In the genomic region with DNA sequence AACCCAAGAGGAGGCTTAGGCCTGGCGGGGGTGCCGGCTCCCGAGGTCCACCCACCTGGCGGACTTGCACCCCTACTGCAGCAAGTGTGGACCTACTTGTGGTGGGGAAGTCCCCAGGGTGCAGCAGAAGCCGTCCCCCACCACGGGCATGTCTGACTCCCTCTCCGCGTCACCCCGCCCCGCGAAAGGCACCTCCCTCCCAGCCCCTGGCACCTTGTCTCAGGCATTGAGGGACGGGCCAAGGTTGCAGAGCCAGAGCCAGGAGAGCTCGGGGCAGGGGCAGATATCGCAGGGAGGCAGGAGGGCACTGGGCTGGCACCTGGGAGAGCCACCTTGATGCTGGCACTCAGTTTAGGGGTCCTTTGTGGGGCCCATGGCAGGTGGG, we compare ENCODE assay signal across 14 cellular contexts. TPM values are rescaled to one million over a fixed set of nuclear protein-coding genes. Genes with fewer than 3 reads are reported as not detected.
A peak's percentile ranks its signal among the peaks of the same experiment; 100 is the strongest.
DNase-seq lines count a peak whose midpoint lies in the region; ATAC-seq and TF ChIP-seq lines count a peak whose summit lies in the region.
"Had no signal": no experiment of that assay in that cellular context is flagged by ENCODE, and none has a peak within 500 bp of the region (broad histone marks: within the 10 kb centered on the region; RNA-seq: fewer than 3 reads in every experiment).

No MANE protein-coding gene starts in this region.

- no peak overlapping the region for H3K27ac Mint-ChIP-seq in activated T-cell treated with anti-CD3 and anti-CD28 coated beads, Interleukin-2, amount 50 U/mL, for 24 hours
- no peak overlapping the region for H3K27ac Mint-ChIP-seq in activated T-cell treated with anti-CD3 and anti-CD28 coated beads, Interleukin-2, amount 50 U/mL, for 72 hours
- H3K27ac Mint-ChIP-seq in activated naive CD8-positive, alpha-beta T cell treated with anti-CD3 and anti-CD28 coated beads, Interleukin-2, amount 10 ng/mL, durations not matched to agents 7 days and 5 days: no peak overlapping the region
- H3K27ac Mint-ChIP-seq in memory B cell: no peak overlapping the region
- H3K27ac Mint-ChIP-seq: IgD-negative memory B cell, T-cell had no signal

- peak; percentile 25 for DNase-seq in activated T-cell treated with anti-CD3 and anti-CD28 coated beads, Interleukin-2, amount 50 U/mL, for 24 hours
- DNase-seq in activated T-cell treated with anti-CD3 and anti-CD28 coated beads, Interleukin-2, amount 50 U/mL, for 72 hours: no peak
- peak; percentile 27 for DNase-seq in activated naive CD8-positive, alpha-beta T cell treated with anti-CD3 and anti-CD28 coated beads, Interleukin-2, amount 10 ng/mL, durations not matched to agents 7 days and 5 days
- DNase-seq in memory B cell (ENCODE audit: low spot score in 2 of 2) (peak in 1 of 2 donors; percentile 9), transverse colon (peak; percentile 2), SK-N-DZ (ENCODE audit: low spot score) (no peak), GM13976 (ENCODE audit: low spot score) (no peak), NCI-H1436 treated with DMSO at 0.1 percent for 48 hours (lab: John Stamatoyannopoulos, UW) (no peak)
- DNase-seq: NCI-H187 treated with DMSO at 0.1 percent for 48 hours; NK-92 treated with Interleukin-12 subunit alpha and Interleukin-12 subunit beta, amount 100 ng/mL, for 24 hours had no signal

- no peak overlapping the region for H3K4me3 Mint-ChIP-seq in activated T-cell treated with anti-CD3 and anti-CD28 coated beads, Interleukin-2, amount 50 U/mL, for 24 hours
- H3K4me3 Mint-ChIP-seq in activated T-cell treated with anti-CD3 and anti-CD28 coated beads, Interleukin-2, amount 50 U/mL, for 72 hours: no peak overlapping the region
- H3K4me3 Mint-ChIP-seq in activated naive CD8-positive, alpha-beta T cell treated with anti-CD3 and anti-CD28 coated beads, Interleukin-2, amount 10 ng/mL, durations not matched to agents 7 days and 5 days: no peak overlapping the region
- no peak overlapping the region for H3K4me3 Mint-ChIP-seq in memory B cell
- H3K4me3 Mint-ChIP-seq: IgD-negative memory B cell, T-cell had no signal

- no peaks in the 10 kb centered on the region for H3K27me3 Mint-ChIP-seq in activated T-cell treated with anti-CD3 and anti-CD28 coated beads, Interleukin-2, amount 50 U/mL, for 24 hours
- no peaks in the 10 kb centered on the region for H3K27me3 Mint-ChIP-seq in activated T-cell treated with anti-CD3 and anti-CD28 coated beads, Interleukin-2, amount 50 U/mL, for 72 hours (ENCODE audit: low read depth)
- H3K27me3 Mint-ChIP-seq in activated naive CD8-positive, alpha-beta T cell treated with anti-CD3 and anti-CD28 coated beads, Interleukin-2, amount 10 ng/mL, durations not matched to agents 7 days and 5 days: no peaks in the 10 kb centered on the region
- H3K27me3 Mint-ChIP-seq in memory B cell: peaks cover 20% of the 10 kb centered on the region

- H3K4me3 ChIP-seq in transverse colon: no peak overlapping the region
- H3K4me3 ChIP-seq: smooth muscle cell had no signal

- TF ChIP-seq CTCF in transverse colon (IDR thresholded peaks at IDR 0.05) (no peak), GM13976 (IDR thresholded peaks at IDR 0.05; ENCODE audit: borderline replicate concordance, control extremely low read depth, extremely low read depth, insufficient read depth, missing control alignments) (no peak)

- ATAC-seq in activated T-cell treated with anti-CD3 and anti-CD28 coated beads, Interleukin-2, amount 50 U/mL, for 72 hours (replicated peaks in 1 of 2): no peak
- no peak for ATAC-seq in activated naive CD8-positive, alpha-beta T cell treated with anti-CD3 and anti-CD28 coated beads, Interleukin-2, amount 10 ng/mL, durations not matched to agents 7 days and 5 days (ENCODE audit: low read depth)
- peak; percentile 32 for ATAC-seq in memory B cell (ENCODE audit: low read depth)

- intact Hi-C loops in transverse colon (cut with DNase I; ENCODE audit: low total_unique reads): no loop called here

- H3K9me3 ChIP-seq in transverse colon: no peaks in the 10 kb centered on the region

- no peak overlapping the region for H3K27ac ChIP-seq in transverse colon

- POLR2A ChIA-PET in activated naive CD8-positive, alpha-beta T cell treated with anti-CD3 and anti-CD28 coated beads, Interleukin-2, amount 10 ng/mL, durations not matched to agents 7 days and 5 days (lab: Charles Lee): no interaction called here

- TF ChIP-seq EP300 in transverse colon (IDR thresholded peaks at IDR 0.05; ENCODE audit: low read depth): no peak

- H3K27me3 ChIP-seq in transverse colon: no peaks in the 10 kb centered on the region

- in situ Hi-C loops in transverse colon (cut with MboI; ENCODE audit: low pct_ligation_motif_present in 1 of 4, low pct_unique_long_range_greater_than_20kb in 1 of 4, low sequenced_read_pairs in 3 of 4) (no loop called here), GM13976 (cut with MboI; ENCODE audit: low sequenced_read_pairs, unreplicated experiment) (no loop called here)

- peaks cover 0 to 4% (median 0%) of the 10 kb centered on the region in 4 donors for H3K4me1 ChIP-seq in transverse colon

- no peaks in the 10 kb centered on the region for H3K36me3 Mint-ChIP-seq in activated T-cell treated with anti-CD3 and anti-CD28 coated beads, Interleukin-2, amount 50 U/mL, for 24 hours (ENCODE audit: low read depth)
- H3K36me3 Mint-ChIP-seq in activated T-cell treated with anti-CD3 and anti-CD28 coated beads, Interleukin-2, amount 50 U/mL, for 72 hours (ENCODE audit: insufficient read depth in 2 of 2): no peaks in the 10 kb centered on the region
- H3K36me3 Mint-ChIP-seq in activated naive CD8-positive, alpha-beta T cell treated with anti-CD3 and anti-CD28 coated beads, Interleukin-2, amount 10 ng/mL, durations not matched to agents 7 days and 5 days: no peaks in the 10 kb centered on the region
- H3K36me3 Mint-ChIP-seq in memory B cell: no peaks in the 10 kb centered on the region
- H3K36me3 Mint-ChIP-seq: IgD-negative memory B cell, T-cell had no signal

- no peaks in the 10 kb centered on the region for H3K9me3 Mint-ChIP-seq in activated T-cell treated with anti-CD3 and anti-CD28 coated beads, Interleukin-2, amount 50 U/mL, for 24 hours
- H3K9me3 Mint-ChIP-seq in activated T-cell treated with anti-CD3 and anti-CD28 coated beads, Interleukin-2, amount 50 U/mL, for 72 hours: no peaks in the 10 kb centered on the region
- no peaks in the 10 kb centered on the region for H3K9me3 Mint-ChIP-seq in activated naive CD8-positive, alpha-beta T cell treated with anti-CD3 and anti-CD28 coated beads, Interleukin-2, amount 10 ng/mL, durations not matched to agents 7 days and 5 days
- H3K9me3 Mint-ChIP-seq in memory B cell: no peaks in the 10 kb centered on the region
- H3K9me3 Mint-ChIP-seq: T-cell had no signal

- H3K4me1 Mint-ChIP-seq in activated T-cell treated with anti-CD3 and anti-CD28 coated beads, Interleukin-2, amount 50 U/mL, for 24 hours (ENCODE audit: low read depth): no peaks in the 10 kb centered on the region
- H3K4me1 Mint-ChIP-seq in activated T-cell treated with anti-CD3 and anti-CD28 coated beads, Interleukin-2, amount 50 U/mL, for 72 hours (ENCODE audit: low read depth): no peaks in the 10 kb centered on the region
- no peaks in the 10 kb centered on the region for H3K4me1 Mint-ChIP-seq in activated naive CD8-positive, alpha-beta T cell treated with anti-CD3 and anti-CD28 coated beads, Interleukin-2, amount 10 ng/mL, durations not matched to agents 7 days and 5 days
- no peaks in the 10 kb centered on the region for H3K4me1 Mint-ChIP-seq in memory B cell
- H3K4me1 Mint-ChIP-seq: T-cell had no signal

- no peak for TF ChIP-seq POLR2A in transverse colon (IDR thresholded peaks at IDR 0.05)

- WGBS in transverse colon (ENCODE audit: low coverage in 1 of 2), 2 donors: 76% methylated on average over 14 of the region's 14 CpGs; no CpG with 5 or more reads in 1 of the 2 donors

- no peaks in the 10 kb centered on the region for H3K36me3 ChIP-seq in transverse colon

RNA-seq across cellular contexts. Expression of gene CROCC2, which starts 19.0 kb away (rescaled TPM):
- not detected for total RNA-seq in activated T-cell treated with anti-CD3 and anti-CD28 coated beads, Interleukin-2, amount 50 U/mL, for 72 hours
- not detected for total RNA-seq in activated naive CD8-positive, alpha-beta T cell treated with anti-CD3 and anti-CD28 coated beads, Interleukin-2, amount 10 ng/mL, durations not matched to agents 7 days and 5 days
- total RNA-seq in transverse colon: not detected
- polyA plus RNA-seq in SK-N-DZ (2014; cell fraction: cytosol; rRNA removed): not detected in 2 replicates
- not detected in 2 replicates for polyA plus RNA-seq in SK-N-DZ (2014; cell fraction: nucleus; rRNA removed)
- total RNA-seq: epithelial cell of proximal tubule, smooth muscle cell, T-cell had no signal
- polyA plus RNA-seq: IgD-negative memory B cell, smooth muscle cell had no signal

RNA-seq across cellular contexts. Expression of gene MAB21L4, which starts 29.2 kb away (rescaled TPM):
- not detected for total RNA-seq in activated T-cell treated with anti-CD3 and anti-CD28 coated beads, Interleukin-2, amount 50 U/mL, for 72 hours
- total RNA-seq in activated naive CD8-positive, alpha-beta T cell treated with anti-CD3 and anti-CD28 coated beads, Interleukin-2, amount 10 ng/mL, durations not matched to agents 7 days and 5 days: not detected
- total RNA-seq in transverse colon: 10 to 100 TPM in 1 of 4 donors, 1 to 10 TPM in 2, not detected in 1; 4.9 to 11.6 (median 9.8) TPM
- 0.08 TPM in 1 of 2 replicates, not detected in the other for polyA plus RNA-seq in SK-N-DZ (2014; cell fraction: cytosol; rRNA removed)
- 0.57 and 1.2 TPM in 2 replicates for polyA plus RNA-seq in SK-N-DZ (2014; cell fraction: nucleus; rRNA removed)
- total RNA-seq: T-cell had no signal
- polyA plus RNA-seq: IgD-negative memory B cell had no signal

RNA-seq across cellular contexts. Expression of gene AGXT, which starts 56.6 kb away (rescaled TPM):
- not detected for total RNA-seq in activated T-cell treated with anti-CD3 and anti-CD28 coated beads, Interleukin-2, amount 50 U/mL, for 72 hours
- total RNA-seq in activated naive CD8-positive, alpha-beta T cell treated with anti-CD3 and anti-CD28 coated beads, Interleukin-2, amount 10 ng/mL, durations not matched to agents 7 days and 5 days: not detected
- total RNA-seq in transverse colon: 1 to 10 TPM in 1 of 4 donors, under 1 TPM in 2, not detected in 1; 0.32 to 2.2 (median 0.82) TPM
- polyA plus RNA-seq in SK-N-DZ (2014; cell fraction: cytosol; rRNA removed): 0.10 TPM in 1 of 2 replicates, not detected in the other
- polyA plus RNA-seq in SK-N-DZ (2014; cell fraction: nucleus; rRNA removed): not detected in 2 replicates
- total RNA-seq: epithelial cell of proximal tubule, smooth muscle cell had no signal
- polyA plus RNA-seq: IgD-negative memory B cell, smooth muscle cell had no signal

Comparison
In these comparisons a context has a peak if more than half of its experiments do, and no peak if none do; other contexts are left out.
1. DNase-seq: peak in activated T-cell treated with anti-CD3 and anti-CD28 coated beads, Interleukin-2, amount 50 U/mL, for 24 hours (single experiment), activated naive CD8-positive, alpha-beta T cell treated with anti-CD3 and anti-CD28 coated beads, Interleukin-2, amount 10 ng/mL, durations not matched to agents 7 days and 5 days (single experiment) and transverse colon (single experiment); none in activated T-cell treated with anti-CD3 and anti-CD28 coated beads, Interleukin-2, amount 50 U/mL, for 72 hours (0 of 2), SK-N-DZ (single experiment), GM13976 (single experiment) and NCI-H1436 treated with DMSO at 0.1 percent for 48 hours (single experiment).